Comparison of ENCODE assay signal across 1 cellular context in genomic region chr19:54331626-54332025, GRCh38.
TF ChIP-seq lines count a peak whose summit lies in the region.

No MANE protein-coding gene starts in this region.

TF ChIP-seq in GM12878, 131 proteins besides CTCF, POLR2A, EP300 and RAD21:
- no peak for TF ChIP-seq SIX5 (IDR thresholded peaks at IDR 0.05; ENCODE audit: low read depth, low read length, severe bottlenecking)
- no peak for TF ChIP-seq TCF7 (IDR thresholded peaks at IDR 0.05; ENCODE audit: borderline replicate concordance)
- peak; percentile 50 for TF ChIP-seq EED (IDR thresholded peaks at IDR 0.05; ENCODE audit: low read depth)
- no peak for TF ChIP-seq TCF3 (IDR thresholded peaks at IDR 0.05; ENCODE audit: borderline replicate concordance, insufficient read depth, low read depth, low read length)
- no peak for TF ChIP-seq DPF2 (IDR thresholded peaks at IDR 0.05)
- TF ChIP-seq NFIC (IDR thresholded peaks at IDR 0.05; ENCODE audit: low read depth, low read length) = no peak
- TF ChIP-seq BRCA1 (IDR thresholded peaks at IDR 0.05; ENCODE audit: low read depth, low read length) = no peak
